18 cellular contexts compared by ENCODE assay signal in genomic region chr17:28226563-28226962, GRCh38.
DNase-seq lines count a peak whose midpoint lies in the region; ATAC-seq and TF ChIP-seq lines count a peak whose summit lies in the region.
"Had no signal": no experiment of that assay in that cellular context is flagged by ENCODE, and none has a peak within 500 bp of the region (broad histone marks: within the 10 kb centered on the region; RNA-seq: fewer than 3 reads in every experiment).

No MANE protein-coding gene starts in this region.

- H3K36me3 ChIP-seq in body of pancreas (replicated peaks in 1 of 2; ENCODE audit: insufficient read depth in 1 of 2, low read depth in 2 of 2), result no peaks in the 10 kb centered on the region
- H3K36me3 ChIP-seq: BE2C, heart left ventricle, thyroid gland had no signal

- H3K4me1 Mint-ChIP-seq in activated naive CD8-positive, alpha-beta T cell treated with anti-CD3 and anti-CD28 coated beads, Interleukin-2, amount 10 ng/mL, durations not matched to agents 7 days and 5 days, result peaks cover 11% of the 10 kb centered on the region
- peaks cover 5% of the 10 kb centered on the region for H3K4me1 Mint-ChIP-seq in activated naive CD8-positive, alpha-beta T cell treated with anti-CD3 and anti-CD28 coated beads, Interleukin-2, amount 50 U/mL, for 24 hours
- H3K4me1 Mint-ChIP-seq in mesothelial cell of epicardium, result peaks cover 17% of the 10 kb centered on the region

- H3K27me3 ChIP-seq in body of pancreas, result no peaks in the 10 kb centered on the region
- H3K27me3 ChIP-seq: BE2C, thyroid gland had no signal

- peak overlapping the region; percentile 91 to 98 (median 96) for H3K27ac ChIP-seq in body of pancreas
- H3K27ac ChIP-seq: heart left ventricle, PC-9 had no signal

- no peaks in the 10 kb centered on the region for H3K9me3 Mint-ChIP-seq in activated naive CD8-positive, alpha-beta T cell treated with anti-CD3 and anti-CD28 coated beads, Interleukin-2, amount 10 ng/mL, durations not matched to agents 7 days and 5 days
- H3K9me3 Mint-ChIP-seq in activated naive CD8-positive, alpha-beta T cell treated with anti-CD3 and anti-CD28 coated beads, Interleukin-2, amount 50 U/mL, for 24 hours, result no peaks in the 10 kb centered on the region
- peaks cover 7% of the 10 kb centered on the region for H3K9me3 Mint-ChIP-seq in mesothelial cell of epicardium
- H3K9me3 Mint-ChIP-seq: T-cell had no signal

- ATAC-seq in activated naive CD8-positive, alpha-beta T cell treated with anti-CD3 and anti-CD28 coated beads, Interleukin-2, amount 10 ng/mL, durations not matched to agents 7 days and 5 days (ENCODE audit: low read depth), result no peak
- no peak for ATAC-seq in activated naive CD8-positive, alpha-beta T cell treated with anti-CD3 and anti-CD28 coated beads, Interleukin-2, amount 50 U/mL, for 24 hours
- ATAC-seq in body of pancreas, result no peak

- intact Hi-C loops in body of pancreas (cut with DNase I), result no loop called here

- H3K4me3 ChIP-seq in body of pancreas, result no peak overlapping the region

- DNase-seq in activated naive CD8-positive, alpha-beta T cell treated with anti-CD3 and anti-CD28 coated beads, Interleukin-2, amount 10 ng/mL, durations not matched to agents 7 days and 5 days, result no peak
- DNase-seq in activated naive CD8-positive, alpha-beta T cell treated with anti-CD3 and anti-CD28 coated beads, Interleukin-2, amount 50 U/mL, for 24 hours, result no peak
- DNase-seq in body of pancreas (peak in 1 of 4 donors; percentile 28), mesothelial cell of epicardium (ENCODE audit: low spot score in 2 of 2, unreplicated experiment in 2 of 2) (no peak), C1 segment of cervical spinal cord (lab: John Stamatoyannopoulos, UW) (no peak), EL (no peak), NCI-H446 treated with DMSO at 0.1 percent for 48 hours (lab: John Stamatoyannopoulos, UW) (no peak)
- DNase-seq in stimulated activated CD4-positive, alpha-beta T cell treated with anti-CD3 and anti-CD28 coated beads, Interleukin-4, amount 100 ng/mL, for 4 hours, result no peak
- DNase-seq: BE2C; COR-L47; cortex of kidney; heart left ventricle; NCI-H2029 treated with DMSO at 0.1 percent for 48 hours; PC-9; small intestine; stimulated activated naive CD4-positive, alpha-beta T cell treated with Interleukin-2 at 50 U/mL for 16 hours; T-cell had no signal

- peaks cover 50% of the 10 kb centered on the region for H3K4me1 ChIP-seq in body of pancreas
- H3K4me1 ChIP-seq: BE2C had no signal

- TF ChIP-seq CTCF in body of pancreas (IDR thresholded peaks at IDR 0.05), result peak in 2 of 7 experiments; percentile 7 to 11
- TF ChIP-seq CTCF in mesothelial cell of epicardium (IDR thresholded peaks at IDR 0.05; ENCODE audit: unreplicated experiment), result no peak

- H3K27ac Mint-ChIP-seq in activated naive CD8-positive, alpha-beta T cell treated with anti-CD3 and anti-CD28 coated beads, Interleukin-2, amount 10 ng/mL, durations not matched to agents 7 days and 5 days, result no peak overlapping the region
- no peak overlapping the region for H3K27ac Mint-ChIP-seq in activated naive CD8-positive, alpha-beta T cell treated with anti-CD3 and anti-CD28 coated beads, Interleukin-2, amount 50 U/mL, for 24 hours
- no peak overlapping the region for H3K27ac Mint-ChIP-seq in mesothelial cell of epicardium
- H3K27ac Mint-ChIP-seq: T-cell had no signal

- 43 to 52% methylated on average over 6 to 10 of the region's 10 CpGs for WGBS in body of pancreas, 2 donors

- peak overlapping the region; percentile 37 for H3K4me3 Mint-ChIP-seq in activated naive CD8-positive, alpha-beta T cell treated with anti-CD3 and anti-CD28 coated beads, Interleukin-2, amount 10 ng/mL, durations not matched to agents 7 days and 5 days
- H3K4me3 Mint-ChIP-seq in activated naive CD8-positive, alpha-beta T cell treated with anti-CD3 and anti-CD28 coated beads, Interleukin-2, amount 50 U/mL, for 24 hours, result no peak overlapping the region
- peak overlapping the region; percentile 20 for H3K4me3 Mint-ChIP-seq in mesothelial cell of epicardium

- no peak for TF ChIP-seq POLR2A in body of pancreas (IDR thresholded peaks at IDR 0.05)

- no peaks in the 10 kb centered on the region for H3K9me3 ChIP-seq in body of pancreas
- H3K9me3 ChIP-seq: BE2C, heart left ventricle, thyroid gland had no signal

- H3K36me3 Mint-ChIP-seq in activated naive CD8-positive, alpha-beta T cell treated with anti-CD3 and anti-CD28 coated beads, Interleukin-2, amount 10 ng/mL, durations not matched to agents 7 days and 5 days, result no peaks in the 10 kb centered on the region
- no peaks in the 10 kb centered on the region for H3K36me3 Mint-ChIP-seq in activated naive CD8-positive, alpha-beta T cell treated with anti-CD3 and anti-CD28 coated beads, Interleukin-2, amount 50 U/mL, for 24 hours (ENCODE audit: low read depth)
- H3K36me3 Mint-ChIP-seq in mesothelial cell of epicardium, result peaks cover 5% of the 10 kb centered on the region
- H3K36me3 Mint-ChIP-seq: T-cell had no signal

- peaks cover 40% of the 10 kb centered on the region for H3K27me3 Mint-ChIP-seq in activated naive CD8-positive, alpha-beta T cell treated with anti-CD3 and anti-CD28 coated beads, Interleukin-2, amount 10 ng/mL, durations not matched to agents 7 days and 5 days
- H3K27me3 Mint-ChIP-seq in activated naive CD8-positive, alpha-beta T cell treated with anti-CD3 and anti-CD28 coated beads, Interleukin-2, amount 50 U/mL, for 24 hours, result peaks cover 37% of the 10 kb centered on the region
- peaks cover 30% of the 10 kb centered on the region for H3K27me3 Mint-ChIP-seq in mesothelial cell of epicardium (ENCODE audit: low read depth)

- POLR2A ChIA-PET in activated naive CD8-positive, alpha-beta T cell treated with anti-CD3 and anti-CD28 coated beads, Interleukin-2, amount 10 ng/mL, durations not matched to agents 7 days and 5 days (lab: Charles Lee), result no interaction called here
